Comparison of ENCODE assay signal across 1 cellular context in the genomic region with DNA sequence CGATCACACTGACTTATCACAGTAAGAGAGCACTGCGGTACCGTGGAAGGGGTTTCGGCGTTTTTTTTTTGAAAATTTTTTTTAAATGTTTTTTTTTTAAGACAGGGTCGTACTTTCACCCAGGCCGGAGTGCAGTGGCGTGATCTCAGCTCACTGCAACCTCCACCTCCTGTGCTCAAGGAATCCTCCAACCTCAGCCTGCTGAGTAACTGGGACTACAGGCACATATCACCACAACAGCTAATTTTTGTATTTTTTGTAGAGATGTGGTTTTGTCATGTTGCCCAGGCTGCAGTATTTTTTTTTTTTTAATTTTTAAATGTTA.
A peak's percentile ranks its signal among the peaks of the same experiment; 100 is the strongest.
TF ChIP-seq lines count a peak whose summit lies in the region.

No MANE protein-coding gene starts in this region.

TF ChIP-seq in HEK293, 187 proteins besides CTCF, POLR2A, EP300 and RAD21 (continued from another document):
- TF ChIP-seq ZNF362 (tag by site-specific recombination; IDR thresholded peaks at IDR 0.05) = peak; percentile 96
